Comparison of ENCODE assay signal across 17 cellular contexts in the genomic region with DNA sequence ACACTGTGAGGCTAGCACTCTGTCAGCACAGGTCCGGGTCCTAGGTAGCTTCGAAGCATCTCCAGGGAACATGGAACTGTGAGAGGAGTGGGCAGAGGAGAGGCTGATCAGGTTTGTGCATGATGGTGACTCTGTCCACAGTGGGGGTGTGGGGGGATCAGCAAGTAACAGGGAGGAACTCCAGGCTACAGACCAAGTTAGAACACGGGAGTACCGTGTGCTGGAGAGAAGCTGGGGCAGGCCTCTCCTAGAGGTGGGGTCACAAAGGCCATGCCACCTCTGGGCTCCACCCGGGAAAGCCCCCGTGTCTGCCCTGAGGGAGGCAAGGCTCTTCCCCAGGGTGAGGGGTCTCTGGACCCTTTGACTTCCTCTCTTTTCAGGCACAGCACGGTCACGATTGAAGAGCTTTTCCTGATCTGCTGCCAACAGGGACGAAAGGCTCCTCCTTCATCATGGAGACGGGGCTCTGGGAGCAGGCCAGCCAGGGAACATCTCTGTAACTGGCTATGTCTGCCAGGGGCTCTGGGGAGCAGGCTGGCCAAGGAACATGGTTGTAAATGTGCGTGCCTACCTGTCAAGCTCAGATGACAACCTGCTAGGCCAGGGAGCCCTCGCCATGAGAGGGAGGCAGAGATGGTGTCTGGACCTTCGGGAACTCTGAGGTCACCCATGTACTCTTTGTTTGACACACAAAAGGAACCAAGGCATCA.
DNase-seq lines count a peak whose midpoint lies in the region; ATAC-seq, FAIRE-seq and TF ChIP-seq lines count a peak whose summit lies in the region.
"Had no signal": no experiment of that assay in that cellular context is flagged by ENCODE, and none has a peak within 500 bp of the region (broad histone marks: within the 10 kb centered on the region; RNA-seq: fewer than 3 reads in every experiment).

No MANE protein-coding gene starts in this region.

- H3K9ac ChIP-seq in HepG2 (ENCODE audit: insufficient read depth, low read depth, low read length): no peak overlapping the region
- no peak overlapping the region for H3K9ac ChIP-seq in kidney (ENCODE audit: low read length in 2 of 2)

- POLR2A ChIA-PET in HepG2 (lab: Yijun Ruan, JAX): no interaction called here

- TF ChIP-seq RAD21 in HepG2 (CRISPR knock-in tag; IDR thresholded peaks at IDR 0.05): no peak

- no peak for TF ChIP-seq EP300 in HepG2 (IDR thresholded peaks at IDR 0.05; ENCODE audit: low read depth in 2 of 2, low read length in 2 of 2)
- TF ChIP-seq EP300 in HepG2 (CRISPR knock-in tag; IDR thresholded peaks at IDR 0.05; ENCODE audit: borderline replicate concordance): no peak

- no peaks in the 10 kb centered on the region for H3K4me1 ChIP-seq in right lobe of liver
- H3K4me1 ChIP-seq in HepG2 (ENCODE audit: insufficient read depth, low read length): no peaks in the 10 kb centered on the region
- H3K4me1 ChIP-seq in kidney (ENCODE audit: control insufficient read depth in 1 of 2, insufficient read depth in 1 of 2, low read depth in 1 of 2, low read length in 2 of 2): no peaks in the 10 kb centered on the region
- no peaks in the 10 kb centered on the region for H3K4me1 ChIP-seq in spleen

- CTCF ChIA-PET in HepG2 (lab: Yijun Ruan, JAX; ENCODE audit: low intra/inter-chr PET ratio, low total read pairs): no interaction called here

- ATAC-seq in right lobe of liver: no peak
- ATAC-seq in HepG2: no peak
- ATAC-seq in HG02610 (IDR thresholded peaks at IDR 0.05; ENCODE audit: unreplicated experiment): no peak

- FAIRE-seq in HepG2 (lab: Jason Lieb, UNC) (no peak), kidney (lab: Jason Lieb, UNC) (no peak)
- FAIRE-seq: H1 had no signal

- DNase-seq in right lobe of liver (peak in 2 of 3 donors; percentile 0 to 39), HepG2 (ENCODE audit: low spot score) (no peak), kidney (peak; percentile 63), spleen (peak; percentile 38), CD1c-positive myeloid dendritic cell (ENCODE audit: extremely low spot score) (no peak), HuH-7.5 (ENCODE audit: low spot score) (no peak)
- DNase-seq: 8988T, ACHN, Calu3, DMS 273 treated with DMSO at 0.1 percent for 48 hours, HCEC 1CT, HFFc6, KG1 had no signal

- BruUV-seq in HepG2 (replicated peaks; lab: Mats Ljungman, UMichigan): no TSS peak

- WGBS in right lobe of liver (ENCODE audit: insufficient coverage, low coverage, low lambda C conversion rate, missing lambda C conversion rate): no CpG with 5 or more reads among the region's 13 CpGs
- WGBS in HepG2 (ENCODE audit: low lambda C conversion rate): 10% methylated on average over 2 of the region's 13 CpGs
- WGBS in spleen, 5 donors: 65 to 73% (median 70%) methylated on average over 12 to 13 of the region's 13 CpGs

- H3K27me3 ChIP-seq in right lobe of liver: no peaks in the 10 kb centered on the region
- H3K27me3 ChIP-seq in HepG2 (ENCODE audit: control insufficient read depth in 1 of 2, insufficient read depth in 2 of 2, low read length in 2 of 2): peaks cover 7 to 59% of the 10 kb centered on the region in 2 experiments; a peak in 3 of 5 replicates
- H3K27me3 ChIP-seq in spleen (replicated peaks in 1 of 7): peaks cover 0 to 41% (median 0%) of the 10 kb centered on the region in 7 donors

- in situ Hi-C loops in HepG2 (cut with HindIII; ENCODE audit: extremely low pct_ligation_motif_present, low pct_unique_long_range_greater_than_20kb): no loop called here

- no peaks in the 10 kb centered on the region for H3K79me2 ChIP-seq in HepG2 (ENCODE audit: insufficient read depth, low read length)

- H3K36me3 ChIP-seq in right lobe of liver: no peaks in the 10 kb centered on the region
- H3K36me3 ChIP-seq in HepG2 (replicated peaks in 1 of 2; ENCODE audit: control insufficient read depth in 1 of 2, insufficient read depth in 2 of 2, low read length in 2 of 2): no peaks in the 10 kb centered on the region
- no peaks in the 10 kb centered on the region for H3K36me3 ChIP-seq in kidney (ENCODE audit: control insufficient read depth in 1 of 2, insufficient read depth in 2 of 2, low read length in 2 of 2)
- no peaks in the 10 kb centered on the region for H3K36me3 ChIP-seq in spleen

- intact Hi-C loops in right lobe of liver (cut with DNase I): no loop called here
- intact Hi-C loops in HepG2 (cut with micrococcal nuclease; ENCODE audit: unreplicated experiment): no loop called here
- intact Hi-C loops in kidney (cut with DNase I): no loop called here
- intact Hi-C loops in spleen (cut with DNase I; ENCODE audit: low total_unique reads): no loop called here

- H3K9me3 ChIP-seq in right lobe of liver (no peaks in the 10 kb centered on the region), HepG2 (ENCODE audit: low read length) (no peaks in the 10 kb centered on the region), kidney (ENCODE audit: control insufficient read depth in 1 of 2, low read length in 2 of 2) (no peaks in the 10 kb centered on the region), spleen (no peaks in the 10 kb centered on the region)

- no peaks in the 10 kb centered on the region for H4K20me1 ChIP-seq in HepG2 (ENCODE audit: insufficient read depth, low read length)

- no peak overlapping the region for H3K27ac ChIP-seq in right lobe of liver
- H3K27ac ChIP-seq in HepG2 (ENCODE audit: extremely low read length, insufficient read depth, low read length): no peak overlapping the region
- no peak overlapping the region for H3K27ac ChIP-seq in kidney (ENCODE audit: low read depth in 2 of 2, low read length in 2 of 2)
- H3K27ac ChIP-seq in spleen: no peak overlapping the region
- H3K27ac ChIP-seq: C4-2B, HL-60 had no signal

- TF ChIP-seq CTCF in right lobe of liver (IDR thresholded peaks at IDR 0.05): no peak
- no peak for TF ChIP-seq CTCF in HepG2 (CRISPR knock-in tag; IDR thresholded peaks at IDR 0.05)
- no peak for TF ChIP-seq CTCF in kidney (IDR thresholded peaks at IDR 0.05; ENCODE audit: borderline replicate concordance, extremely low read depth, insufficient read depth)
- no peak for TF ChIP-seq CTCF in spleen (IDR thresholded peaks at IDR 0.05 in 8 of 11, conservative IDR thresholded peaks at IDR 0.05 in 3 of 11)

- H3K4me3 ChIP-seq in right lobe of liver (no peak overlapping the region), HepG2 (replicated peaks in 1 of 3; ENCODE audit: insufficient read depth in 1 of 3, low read depth in 2 of 3, low read length in 3 of 3) (no peak overlapping the region), kidney (ENCODE audit: low read length in 2 of 2) (no peak overlapping the region), spleen (no peak overlapping the region)

- TF ChIP-seq POLR2A in right lobe of liver (IDR thresholded peaks at IDR 0.05): no peak
- TF ChIP-seq POLR2A in HepG2 (IDR thresholded peaks at IDR 0.05; ENCODE audit: insufficient read depth in 1 of 2, low read depth in 2 of 2, low read length in 2 of 2): no peak
- TF ChIP-seq POLR2A in spleen (IDR thresholded peaks at IDR 0.05): no peak

- no peak overlapping the region for H2AFZ ChIP-seq in HepG2 (ENCODE audit: low read length)

- no peak overlapping the region for H3K4me2 ChIP-seq in HepG2 (ENCODE audit: low read depth, low read length)

TF ChIP-seq in HepG2, 621 proteins besides CTCF, POLR2A, EP300 and RAD21 (continues in another document):
- TF ChIP-seq, protein P1, sequence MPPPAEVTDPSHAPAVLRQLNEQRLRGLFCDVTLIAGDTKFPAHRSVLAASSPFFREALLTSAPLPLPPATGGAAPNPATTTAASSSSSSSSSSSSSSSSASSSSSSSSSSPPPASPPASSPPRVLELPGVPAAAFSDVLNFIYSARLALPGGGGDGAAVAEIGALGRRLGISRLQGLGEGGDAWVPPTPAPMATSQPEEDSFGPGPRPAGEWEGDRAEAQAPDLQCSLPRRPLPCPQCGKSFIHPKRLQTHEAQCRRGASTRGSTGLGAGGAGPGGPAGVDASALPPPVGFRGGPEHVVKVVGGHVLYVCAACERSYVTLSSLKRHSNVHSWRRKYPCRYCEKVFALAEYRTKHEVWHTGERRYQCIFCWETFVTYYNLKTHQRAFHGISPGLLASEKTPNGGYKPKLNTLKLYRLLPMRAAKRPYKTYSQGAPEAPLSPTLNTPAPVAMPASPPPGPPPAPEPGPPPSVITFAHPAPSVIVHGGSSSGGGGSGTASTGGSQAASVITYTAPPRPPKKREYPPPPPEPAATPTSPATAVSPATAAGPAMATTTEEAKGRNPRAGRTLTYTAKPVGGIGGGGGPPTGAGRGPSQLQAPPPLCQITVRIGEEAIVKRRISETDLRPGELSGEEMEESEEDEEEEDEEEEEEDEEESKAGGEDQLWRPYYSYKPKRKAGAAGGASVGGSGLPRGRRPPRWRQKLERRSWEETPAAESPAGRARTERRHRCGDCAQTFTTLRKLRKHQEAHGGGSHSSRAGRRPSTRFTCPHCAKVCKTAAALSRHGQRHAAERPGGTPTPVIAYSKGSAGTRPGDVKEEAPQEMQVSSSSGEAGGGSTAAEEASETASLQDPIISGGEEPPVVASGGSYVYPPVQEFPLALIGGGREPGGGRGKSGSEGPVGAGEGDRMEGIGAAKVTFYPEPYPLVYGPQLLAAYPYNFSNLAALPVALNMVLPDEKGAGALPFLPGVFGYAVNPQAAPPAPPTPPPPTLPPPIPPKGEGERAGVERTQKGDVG (CRISPR knock-in tag; IDR thresholded peaks at IDR 0.05; ENCODE audit: borderline replicate concordance): no peak
- TF ChIP-seq ZNF382 (CRISPR knock-in tag; IDR thresholded peaks at IDR 0.05; ENCODE audit: borderline replicate concordance) (no peak), ZNF747 (CRISPR knock-in tag; IDR thresholded peaks at IDR 0.05; ENCODE audit: borderline replicate concordance) (no peak), BRCA1 (CRISPR knock-in tag; IDR thresholded peaks at IDR 0.05) (no peak), MTF1 (CRISPR knock-in tag; IDR thresholded peaks at IDR 0.05) (no peak)
- TF ChIP-seq, protein P2, sequence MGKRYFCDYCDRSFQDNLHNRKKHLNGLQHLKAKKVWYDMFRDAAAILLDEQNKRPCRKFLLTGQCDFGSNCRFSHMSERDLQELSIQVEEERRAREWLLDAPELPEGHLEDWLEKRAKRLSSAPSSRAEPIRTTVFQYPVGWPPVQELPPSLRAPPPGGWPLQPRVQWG (CRISPR knock-in tag; IDR thresholded peaks at IDR 0.05; ENCODE audit: borderline replicate concordance, low read depth): no peak
- TF ChIP-seq, protein P3, sequence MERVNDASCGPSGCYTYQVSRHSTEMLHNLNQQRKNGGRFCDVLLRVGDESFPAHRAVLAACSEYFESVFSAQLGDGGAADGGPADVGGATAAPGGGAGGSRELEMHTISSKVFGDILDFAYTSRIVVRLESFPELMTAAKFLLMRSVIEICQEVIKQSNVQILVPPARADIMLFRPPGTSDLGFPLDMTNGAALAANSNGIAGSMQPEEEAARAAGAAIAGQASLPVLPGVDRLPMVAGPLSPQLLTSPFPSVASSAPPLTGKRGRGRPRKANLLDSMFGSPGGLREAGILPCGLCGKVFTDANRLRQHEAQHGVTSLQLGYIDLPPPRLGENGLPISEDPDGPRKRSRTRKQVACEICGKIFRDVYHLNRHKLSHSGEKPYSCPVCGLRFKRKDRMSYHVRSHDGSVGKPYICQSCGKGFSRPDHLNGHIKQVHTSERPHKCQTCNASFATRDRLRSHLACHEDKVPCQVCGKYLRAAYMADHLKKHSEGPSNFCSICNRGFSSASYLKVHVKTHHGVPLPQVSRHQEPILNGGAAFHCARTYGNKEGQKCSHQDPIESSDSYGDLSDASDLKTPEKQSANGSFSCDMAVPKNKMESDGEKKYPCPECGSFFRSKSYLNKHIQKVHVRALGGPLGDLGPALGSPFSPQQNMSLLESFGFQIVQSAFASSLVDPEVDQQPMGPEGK (CRISPR knock-in tag; IDR thresholded peaks at IDR 0.05): no peak

Comparison
In these comparisons a context has a peak if more than half of its experiments do, and no peak if none do; other contexts are left out.
1. DNase-seq: peak in right lobe of liver (2 of 3), kidney (single experiment) and spleen (single experiment); none in HepG2 (single experiment), CD1c-positive myeloid dendritic cell (single experiment) and HuH-7.5 (single experiment).